In genomic region chr9:113492343-113493079, GRCh38 we compare ENCODE assay signal across 12 cellular contexts. TPM values are rescaled to one million over a fixed set of nuclear protein-coding genes. Genes with fewer than 3 reads are reported as not detected.
DNase-seq lines count a peak whose midpoint lies in the region; ATAC-seq and TF ChIP-seq lines count a peak whose summit lies in the region.
"Had no signal": no experiment of that assay in that cellular context is flagged by ENCODE, and none has a peak within 500 bp of the region (broad histone marks: within the 10 kb centered on the region; RNA-seq: fewer than 3 reads in every experiment).

No MANE protein-coding gene starts in this region.

- no peaks in the 10 kb centered on the region for H3K4me1 ChIP-seq in ovary (ENCODE audit: insufficient read depth)
- H3K4me1 ChIP-seq: breast epithelium had no signal

- no peak for TF ChIP-seq POLR2A in ovary (IDR thresholded peaks at IDR 0.05)

- H3K4me3 Mint-ChIP-seq in activated T-cell treated with anti-CD3 and anti-CD28 coated beads, Interleukin-2, amount 50 U/mL, for 24 hours, result no peak overlapping the region
- no peak overlapping the region for H3K4me3 Mint-ChIP-seq in dendritic cell treated with granulocyte-macrophage colony-stimulating factor and Interleukin-4, amounts not matched to agents 40 ng/mL and 50 ng/mL, for 4 days
- peak overlapping the region; percentile 38 for H3K4me3 Mint-ChIP-seq in type B pancreatic cell

- peak; percentile 8 for DNase-seq in activated T-cell treated with anti-CD3 and anti-CD28 coated beads, Interleukin-2, amount 50 U/mL, for 24 hours
- no peak for DNase-seq in activated T-cell treated with anti-CD3 and anti-CD28 coated beads, Interleukin-2, amount 50 U/mL, for 48 hours
- DNase-seq in medulla oblongata (ENCODE audit: extremely low spot score) (peak; percentile 19), type B pancreatic cell (ENCODE audit: extremely low spot score, unreplicated experiment) (no peak), D341Med (ENCODE audit: low spot score) (no peak), ovary (no peak)
- DNase-seq: hypothalamus, NCI-H2029 treated with DMSO at 0.1 percent for 48 hours had no signal

- intact Hi-C loops in dendritic cell treated with granulocyte-macrophage colony-stimulating factor and Interleukin-4, amounts not matched to agents 40 ng/mL and 50 ng/mL, for 4 days (cut with micrococcal nuclease), result no loop called here
- intact Hi-C loops in ovary (cut with DNase I), result no loop called here

- no peak overlapping the region for H3K4me3 ChIP-seq in ovary
- H3K4me3 ChIP-seq: breast epithelium, SJCRH30 had no signal

- no peaks in the 10 kb centered on the region for H3K9me3 Mint-ChIP-seq in activated T-cell treated with anti-CD3 and anti-CD28 coated beads, Interleukin-2, amount 50 U/mL, for 24 hours
- H3K9me3 Mint-ChIP-seq in dendritic cell treated with granulocyte-macrophage colony-stimulating factor and Interleukin-4, amounts not matched to agents 40 ng/mL and 50 ng/mL, for 4 days, result no peaks in the 10 kb centered on the region
- no peaks in the 10 kb centered on the region for H3K9me3 Mint-ChIP-seq in type B pancreatic cell

- no peaks in the 10 kb centered on the region for H3K36me3 Mint-ChIP-seq in activated T-cell treated with anti-CD3 and anti-CD28 coated beads, Interleukin-2, amount 50 U/mL, for 24 hours (ENCODE audit: low read depth)
- H3K36me3 Mint-ChIP-seq in dendritic cell treated with granulocyte-macrophage colony-stimulating factor and Interleukin-4, amounts not matched to agents 40 ng/mL and 50 ng/mL, for 4 days (ENCODE audit: low read depth), result no peaks in the 10 kb centered on the region
- no peaks in the 10 kb centered on the region for H3K36me3 Mint-ChIP-seq in type B pancreatic cell

- no peak for TF ChIP-seq EP300 in ovary (IDR thresholded peaks at IDR 0.05)

- H3K36me3 ChIP-seq in ovary, result no peaks in the 10 kb centered on the region
- H3K36me3 ChIP-seq: breast epithelium, SJCRH30 had no signal

- no peak overlapping the region for H3K27ac ChIP-seq in ovary
- H3K27ac ChIP-seq: breast epithelium, SJCRH30 had no signal

- no peaks in the 10 kb centered on the region for H3K9me3 ChIP-seq in ovary
- H3K9me3 ChIP-seq: breast epithelium, SJCRH30 had no signal

- TF ChIP-seq CTCF in type B pancreatic cell (conservative IDR thresholded peaks at IDR 0.05) (no peak), ovary (IDR thresholded peaks at IDR 0.05) (no peak)

- ATAC-seq in GM19452 (IDR thresholded peaks at IDR 0.05; ENCODE audit: unreplicated experiment), result no peak

- no peak overlapping the region for H3K27ac Mint-ChIP-seq in activated T-cell treated with anti-CD3 and anti-CD28 coated beads, Interleukin-2, amount 50 U/mL, for 24 hours
- peak overlapping the region; percentile 35 for H3K27ac Mint-ChIP-seq in dendritic cell treated with granulocyte-macrophage colony-stimulating factor and Interleukin-4, amounts not matched to agents 40 ng/mL and 50 ng/mL, for 4 days
- H3K27ac Mint-ChIP-seq in type B pancreatic cell, result peak overlapping the region; percentile 38

- no peaks in the 10 kb centered on the region for H3K27me3 Mint-ChIP-seq in activated T-cell treated with anti-CD3 and anti-CD28 coated beads, Interleukin-2, amount 50 U/mL, for 24 hours
- H3K27me3 Mint-ChIP-seq in dendritic cell treated with granulocyte-macrophage colony-stimulating factor and Interleukin-4, amounts not matched to agents 40 ng/mL and 50 ng/mL, for 4 days, result peaks cover 4% of the 10 kb centered on the region
- no peaks in the 10 kb centered on the region for H3K27me3 Mint-ChIP-seq in type B pancreatic cell

- H3K27me3 ChIP-seq in ovary, result no peaks in the 10 kb centered on the region
- H3K27me3 ChIP-seq: breast epithelium, SJCRH30 had no signal

- 59 to 60% (median 60%) methylated on average over 11 of the region's 11 CpGs for WGBS in ovary, 3 donors

- peaks cover 2% of the 10 kb centered on the region for H3K4me1 Mint-ChIP-seq in activated T-cell treated with anti-CD3 and anti-CD28 coated beads, Interleukin-2, amount 50 U/mL, for 24 hours (ENCODE audit: low read depth)
- H3K4me1 Mint-ChIP-seq in dendritic cell treated with granulocyte-macrophage colony-stimulating factor and Interleukin-4, amounts not matched to agents 40 ng/mL and 50 ng/mL, for 4 days (ENCODE audit: low read depth), result peaks cover 15% of the 10 kb centered on the region
- H3K4me1 Mint-ChIP-seq in type B pancreatic cell (ENCODE audit: unreplicated experiment), result peaks cover 14% of the 10 kb centered on the region

RNA-seq across cellular contexts. Expression of gene RGS3, which starts 29.0 kb away (rescaled TPM):
- total RNA-seq in type B pancreatic cell (ENCODE audit: low replicate concordance) (9.6 and 29.9 TPM in 2 replicates), ovary (10 to 100 TPM in 6 of 7 donors, 1 to 10 TPM in 1; 6.1 to 49.3 (median 15.9) TPM)
- polyA plus RNA-seq in ovary, result 10 to 100 TPM; 15.0 to 15.4 TPM

Comparison
In these comparisons a context has a peak if more than half of its experiments do, and no peak if none do; other contexts are left out.
1. DNase-seq: peak in activated T-cell treated with anti-CD3 and anti-CD28 coated beads, Interleukin-2, amount 50 U/mL, for 24 hours (single experiment) and medulla oblongata (single experiment); none in activated T-cell treated with anti-CD3 and anti-CD28 coated beads, Interleukin-2, amount 50 U/mL, for 48 hours (0 of 2), type B pancreatic cell (single experiment), D341Med (single experiment) and ovary (0 of 5).